In the genomic region with DNA sequence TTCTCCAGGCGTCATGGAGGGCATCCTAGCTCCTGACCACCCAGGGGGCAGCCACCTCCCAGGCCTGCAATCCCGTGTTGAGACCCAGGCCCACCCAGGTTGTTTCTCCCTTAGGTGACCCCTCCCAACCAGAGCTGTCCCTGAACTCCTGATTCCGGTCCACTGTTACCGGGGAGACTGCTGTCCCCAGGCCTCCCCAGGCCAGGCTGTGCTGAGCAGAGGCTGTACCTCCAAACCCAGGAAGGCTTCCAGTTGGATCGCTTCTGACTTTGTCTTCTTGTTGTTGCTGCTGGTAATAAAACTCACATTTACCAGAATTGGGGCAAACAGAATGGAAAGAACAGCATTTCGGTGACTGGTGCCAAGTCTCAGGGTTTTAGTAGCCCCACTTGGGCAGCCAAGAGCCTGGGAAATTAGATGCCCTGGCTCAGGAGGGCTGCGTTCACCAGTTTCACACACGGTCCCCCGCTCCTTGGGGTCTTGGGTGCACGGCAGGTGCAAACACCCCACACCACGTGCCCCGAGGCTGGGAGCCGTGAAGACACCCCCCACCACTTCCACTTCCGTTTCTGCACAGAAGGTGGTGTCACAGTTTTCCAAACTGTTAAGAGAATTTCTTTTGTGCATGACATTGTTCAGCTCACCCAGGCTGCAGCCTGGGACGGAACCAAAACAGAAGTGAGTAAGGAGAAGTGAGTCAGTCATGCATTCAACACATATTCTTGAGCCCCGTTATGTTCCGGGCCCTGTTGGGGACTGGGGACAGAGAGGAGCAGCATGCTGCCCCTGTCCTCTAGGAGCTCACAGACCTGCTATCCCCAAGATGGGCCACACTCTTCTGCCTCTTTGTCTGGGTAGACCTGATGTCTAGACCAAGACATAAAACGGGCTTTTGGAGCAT, we compare ENCODE assay signal across 10 cellular contexts. TPM values are rescaled to one million over a fixed set of nuclear protein-coding genes. Genes with fewer than 3 reads are reported as not detected.
DNase-seq lines count a peak whose midpoint lies in the region; ATAC-seq and TF ChIP-seq lines count a peak whose summit lies in the region.
"Had no signal": no experiment of that assay in that cellular context is flagged by ENCODE, and none has a peak within 500 bp of the region (broad histone marks: within the 10 kb centered on the region; RNA-seq: fewer than 3 reads in every experiment).

No MANE protein-coding gene starts in this region.

- POLR2A ChIA-PET in Caco-2 (lab: Charles Lee) = no interaction called here

- H3K9me3 Mint-ChIP-seq in Caco-2 (ENCODE audit: unreplicated experiment) = no peaks in the 10 kb centered on the region
- peaks cover 3 to 9% (median 6%) of the 10 kb centered on the region in 7 donors for H3K9me3 Mint-ChIP-seq in CD14-positive monocyte

- peak; percentile 52 for ATAC-seq in GM21447 (IDR thresholded peaks at IDR 0.05; ENCODE audit: unreplicated experiment)
- no peak for ATAC-seq in HG03196 (IDR thresholded peaks at IDR 0.05; ENCODE audit: unreplicated experiment)
- ATAC-seq: right cardiac atrium had no signal

- no peak overlapping the region for H2AFZ ChIP-seq in OCI-LY1 (ENCODE audit: low read length)

- H3K4me1 Mint-ChIP-seq in Caco-2 (ENCODE audit: low read depth, unreplicated experiment) (peaks cover 9% of the 10 kb centered on the region), CD14-positive monocyte (peaks cover 31% of the 10 kb centered on the region)

- H3K4me3 ChIP-seq in Caco-2 (ENCODE audit: low read depth, low read length) (no peak overlapping the region), OCI-LY1 (ENCODE audit: low read depth, low read length, poor library complexity, severe bottlenecking) (no peak overlapping the region)

- no peak overlapping the region for H3K27ac ChIP-seq in OCI-LY1 (ENCODE audit: low read depth, low read length, poor library complexity, severe bottlenecking)
- H3K27ac ChIP-seq in layer of hippocampus (ENCODE audit: low read depth, low read length) = peak overlapping the region; percentile 50

- H3K36me3 Mint-ChIP-seq in Caco-2 (ENCODE audit: insufficient read depth, unreplicated experiment) (no peaks in the 10 kb centered on the region), CD14-positive monocyte (no peaks in the 10 kb centered on the region)

- intact Hi-C loops in Caco-2 (cut with micrococcal nuclease; ENCODE audit: unreplicated experiment) = no loop called here
- intact Hi-C loops in CD14-positive monocyte (cut with micrococcal nuclease) = no loop called here

- no peaks in the 10 kb centered on the region for H3K36me3 ChIP-seq in Caco-2 (ENCODE audit: control insufficient read depth, insufficient read depth, low read length)
- H3K36me3 ChIP-seq in OCI-LY1 (ENCODE audit: insufficient read depth, low read length) = no peaks in the 10 kb centered on the region

- peak overlapping the region; percentile 50 for H3K27ac Mint-ChIP-seq in Caco-2 (ENCODE audit: unreplicated experiment)
- H3K27ac Mint-ChIP-seq in CD14-positive monocyte = peak overlapping the region in 2 of 7 donors; percentile 50 to 87

- H3K9ac ChIP-seq in OCI-LY1 (ENCODE audit: low read length) = no peak overlapping the region

- H3K4me1 ChIP-seq in Caco-2 (peaks cover 15% of the 10 kb centered on the region), OCI-LY1 (ENCODE audit: insufficient read depth, low read length, severe bottlenecking) (peaks cover 9% of the 10 kb centered on the region)

- BruUV-seq in Caco-2 (replicated peaks; lab: Mats Ljungman, UMichigan) = no TSS peak

- no peaks in the 10 kb centered on the region for H3K27me3 Mint-ChIP-seq in Caco-2 (ENCODE audit: insufficient read depth, unreplicated experiment)
- peaks cover 0 to 5% (median 2%) of the 10 kb centered on the region in 3 donors for H3K27me3 Mint-ChIP-seq in CD14-positive monocyte (ENCODE audit: low read depth in 3 of 3)

- H3K4me3 Mint-ChIP-seq in Caco-2 (ENCODE audit: unreplicated experiment) = no peak overlapping the region
- peak overlapping the region in 1 of 2 donors; percentile 7 for H3K4me3 Mint-ChIP-seq in CD14-positive monocyte

- no peaks in the 10 kb centered on the region for H3K9me2 ChIP-seq in OCI-LY1 (ENCODE audit: low read depth, low read length)

- in situ Hi-C loops in KBM-7 (cut with MboI; ENCODE audit: low pct_unique_long_range_greater_than_20kb, low sequenced_read_pairs) = no loop called here

- H4K20me1 ChIP-seq in OCI-LY1 (ENCODE audit: insufficient read depth, low read length) = no peaks in the 10 kb centered on the region

- TF ChIP-seq CTCF in Caco-2 (IDR thresholded peaks at IDR 0.05; ENCODE audit: insufficient read depth in 1 of 2, low read depth in 1 of 2, low read length in 1 of 2, severe bottlenecking in 1 of 2, unreplicated experiment in 1 of 2) (no peak), OCI-LY1 (IDR thresholded peaks at IDR 0.05; ENCODE audit: low read length) (no peak), CD14-positive monocyte (IDR thresholded peaks at IDR 0.05) (no peak)

- H3F3A ChIP-seq in OCI-LY1 (ENCODE audit: insufficient read depth, low read length) = no peaks in the 10 kb centered on the region

- CTCF ChIA-PET in Caco-2 (lab: Charles Lee) = no interaction called here

- H3K79me2 ChIP-seq in OCI-LY1 (ENCODE audit: insufficient read depth, low read length) = no peaks in the 10 kb centered on the region

- H3K9me3 ChIP-seq in Caco-2 (no peaks in the 10 kb centered on the region), OCI-LY1 (ENCODE audit: low read length) (no peaks in the 10 kb centered on the region)

- H3K27me3 ChIP-seq in Caco-2 (replicated peaks; ENCODE audit: control insufficient read depth, insufficient read depth, low read length) = no peaks in the 10 kb centered on the region
- H3K27me3 ChIP-seq in OCI-LY1 (ENCODE audit: insufficient read depth, low read length) = peaks cover 21% of the 10 kb centered on the region; the same call in 1 of the 2 replicates
- no peaks in the 10 kb centered on the region for H3K27me3 ChIP-seq in layer of hippocampus (ENCODE audit: control insufficient read depth, insufficient read depth, low read length)

- H3K4me2 ChIP-seq in OCI-LY1 (ENCODE audit: low read length) = peak overlapping the region; percentile 3; the same call in 1 of the 2 replicates

- DNase-seq in Caco-2 = no peak
- no peak for DNase-seq in KBM-7
- DNase-seq in OCI-M2 (lab: John Stamatoyannopoulos, UW; ENCODE audit: unreplicated experiment) = no peak
- DNase-seq in CD14-positive monocyte (ENCODE audit: low spot score) = no peak
- DNase-seq: IMR-90 had no signal

RNA-seq across cellular contexts. Expression of a gene that starts 29.4 kb away (rescaled TPM):
- 135 and 136 TPM in 2 replicates for total RNA-seq in Caco-2 (2022)
- polyA plus RNA-seq in CD14-positive monocyte = 1 to 10 TPM; 2.9 to 3.2 TPM

RNA-seq across cellular contexts. Expression of a gene that starts 30.9 kb away (rescaled TPM):
- total RNA-seq in Caco-2 (2022) = not detected in 2 replicates
- polyA plus RNA-seq in CD14-positive monocyte = under 1 TPM in 1 of 2 donors, not detected in 1; 0.11 TPM
- total RNA-seq: IMR-90 had no signal
- polyA plus RNA-seq: right cardiac atrium had no signal
